ENCODE assay signal across 1 cellular context in the genomic region with DNA sequence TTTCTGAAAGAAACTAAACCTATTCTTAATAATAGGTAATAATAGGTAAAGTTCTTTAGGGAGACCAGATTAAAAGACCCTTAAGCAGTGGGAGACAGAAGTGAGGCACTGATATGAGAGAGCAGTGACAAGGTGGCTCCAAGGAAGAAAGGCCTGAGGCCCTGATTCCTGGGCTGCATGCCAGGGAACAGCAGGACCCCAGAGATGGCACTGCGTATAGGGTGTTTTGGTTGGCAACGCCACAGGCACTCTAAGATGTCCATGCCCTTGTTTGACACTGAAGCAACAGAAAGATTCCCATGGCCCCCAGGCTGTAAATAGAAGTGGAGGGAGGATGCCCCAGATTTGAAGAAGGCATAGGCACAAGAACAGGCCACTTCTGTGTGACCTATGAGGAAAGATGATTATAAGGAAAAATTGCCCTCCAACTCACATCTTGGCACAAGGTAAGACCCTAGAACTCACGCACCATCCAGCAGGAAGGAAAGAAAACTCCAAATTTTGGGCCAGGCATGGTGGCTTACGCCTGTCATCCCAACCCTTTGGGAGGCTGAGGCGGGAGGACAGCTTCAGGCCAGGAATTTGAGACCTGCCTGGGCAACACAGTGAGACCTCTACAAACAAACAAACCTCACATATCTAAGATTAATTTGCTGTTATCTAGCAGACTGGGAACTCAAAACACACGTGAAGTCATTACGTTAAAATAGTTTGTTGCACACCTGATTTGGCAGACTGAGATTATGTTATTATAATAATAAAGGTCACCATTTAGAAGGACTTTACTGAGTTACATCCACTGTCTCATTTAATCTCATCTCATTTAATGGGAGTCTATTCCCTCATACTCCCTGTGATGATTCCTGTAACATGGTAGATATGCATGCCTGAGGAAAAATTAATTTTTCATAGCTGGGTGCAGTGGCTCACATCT.
A peak's percentile ranks its signal among the peaks of the same experiment; 100 is the strongest.
TF ChIP-seq lines count a peak whose summit lies in the region.

No MANE protein-coding gene starts in this region.

TF ChIP-seq in HEK293, 187 proteins besides CTCF, POLR2A, EP300 and RAD21 (continued from another document and continues in another):
- TF ChIP-seq ZFP3 (tag by site-specific recombination; IDR thresholded peaks at IDR 0.05; ENCODE audit: low read depth) = no peak
- no peak for TF ChIP-seq GLI4 (tag by site-specific recombination; IDR thresholded peaks at IDR 0.05)
- no peak for TF ChIP-seq ZNF112 (tag by site-specific recombination; IDR thresholded peaks at IDR 0.05)
- 0 out of 2 replicates have a peak, but pooled peaks have one; percentile 16 for TF ChIP-seq ATF2 (tag by site-specific recombination; IDR thresholded peaks at IDR 0.05; ENCODE audit: low read depth)
- TF ChIP-seq, protein P1, sequence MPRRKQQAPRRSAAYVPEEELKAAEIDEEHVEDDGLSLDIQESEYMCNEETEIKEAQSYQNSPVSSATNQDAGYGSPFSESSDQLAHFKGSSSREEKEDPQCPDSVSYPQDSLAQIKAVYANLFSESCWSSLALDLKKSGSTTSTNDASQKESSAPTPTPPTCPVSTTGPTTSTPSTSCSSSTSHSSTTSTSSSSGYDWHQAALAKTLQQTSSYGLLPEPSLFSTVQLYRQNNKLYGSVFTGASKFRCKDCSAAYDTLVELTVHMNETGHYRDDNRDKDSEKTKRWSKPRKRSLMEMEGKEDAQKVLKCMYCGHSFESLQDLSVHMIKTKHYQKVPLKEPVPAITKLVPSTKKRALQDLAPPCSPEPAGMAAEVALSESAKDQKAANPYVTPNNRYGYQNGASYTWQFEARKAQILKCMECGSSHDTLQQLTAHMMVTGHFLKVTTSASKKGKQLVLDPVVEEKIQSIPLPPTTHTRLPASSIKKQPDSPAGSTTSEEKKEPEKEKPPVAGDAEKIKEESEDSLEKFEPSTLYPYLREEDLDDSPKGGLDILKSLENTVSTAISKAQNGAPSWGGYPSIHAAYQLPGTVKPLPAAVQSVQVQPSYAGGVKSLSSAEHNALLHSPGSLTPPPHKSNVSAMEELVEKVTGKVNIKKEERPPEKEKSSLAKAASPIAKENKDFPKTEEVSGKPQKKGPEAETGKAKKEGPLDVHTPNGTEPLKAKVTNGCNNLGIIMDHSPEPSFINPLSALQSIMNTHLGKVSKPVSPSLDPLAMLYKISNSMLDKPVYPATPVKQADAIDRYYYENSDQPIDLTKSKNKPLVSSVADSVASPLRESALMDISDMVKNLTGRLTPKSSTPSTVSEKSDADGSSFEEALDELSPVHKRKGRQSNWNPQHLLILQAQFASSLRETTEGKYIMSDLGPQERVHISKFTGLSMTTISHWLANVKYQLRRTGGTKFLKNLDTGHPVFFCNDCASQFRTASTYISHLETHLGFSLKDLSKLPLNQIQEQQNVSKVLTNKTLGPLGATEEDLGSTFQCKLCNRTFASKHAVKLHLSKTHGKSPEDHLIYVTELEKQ (tag by site-specific recombination; IDR thresholded peaks at IDR 0.05; ENCODE audit: borderline replicate concordance) = peak; percentile 79; the same call in 1 of the 2 replicates
- TF ChIP-seq ZNF211 (tag by site-specific recombination; IDR thresholded peaks at IDR 0.05; ENCODE audit: low read depth) = no peak
- 0 out of 2 replicates have a peak, but pooled peaks have one; percentile 16 for TF ChIP-seq HOXC10 (CRISPR knock-in tag; IDR thresholded peaks at IDR 0.05)
- TF ChIP-seq WT1 (tag by site-specific recombination; IDR thresholded peaks at IDR 0.05) = peak; percentile 94
- TF ChIP-seq ZFP37 (tag by site-specific recombination; IDR thresholded peaks at IDR 0.05) = no peak
- TF ChIP-seq ZNF354C (tag by site-specific recombination; IDR thresholded peaks at IDR 0.05; ENCODE audit: borderline replicate concordance, low read depth) = no peak
- peak; percentile 58; the same call in 1 of the 2 replicates for TF ChIP-seq SP7 (tag by site-specific recombination; IDR thresholded peaks at IDR 0.05)
- TF ChIP-seq ZNF169 (tag by site-specific recombination; IDR thresholded peaks at IDR 0.05) = no peak
- peak; percentile 60 for TF ChIP-seq ZNF610 (tag by site-specific recombination; IDR thresholded peaks at IDR 0.05; ENCODE audit: borderline replicate concordance)
- TF ChIP-seq ZNF558 (tag by site-specific recombination; IDR thresholded peaks at IDR 0.05) = peak; percentile 14; the same call in 1 of the 2 replicates
- TF ChIP-seq ZNF776 (tag by site-specific recombination; IDR thresholded peaks at IDR 0.05; ENCODE audit: borderline replicate concordance) = no peak
- TF ChIP-seq ZNF311 (tag by site-specific recombination; IDR thresholded peaks at IDR 0.05; ENCODE audit: borderline replicate concordance) = no peak
- no peak for TF ChIP-seq ZNF416 (tag by site-specific recombination; IDR thresholded peaks at IDR 0.05)
- peak; percentile 52; the same call in 1 of the 2 replicates for TF ChIP-seq ZNF449 (tag by site-specific recombination; IDR thresholded peaks at IDR 0.05)
- TF ChIP-seq, protein P2, sequence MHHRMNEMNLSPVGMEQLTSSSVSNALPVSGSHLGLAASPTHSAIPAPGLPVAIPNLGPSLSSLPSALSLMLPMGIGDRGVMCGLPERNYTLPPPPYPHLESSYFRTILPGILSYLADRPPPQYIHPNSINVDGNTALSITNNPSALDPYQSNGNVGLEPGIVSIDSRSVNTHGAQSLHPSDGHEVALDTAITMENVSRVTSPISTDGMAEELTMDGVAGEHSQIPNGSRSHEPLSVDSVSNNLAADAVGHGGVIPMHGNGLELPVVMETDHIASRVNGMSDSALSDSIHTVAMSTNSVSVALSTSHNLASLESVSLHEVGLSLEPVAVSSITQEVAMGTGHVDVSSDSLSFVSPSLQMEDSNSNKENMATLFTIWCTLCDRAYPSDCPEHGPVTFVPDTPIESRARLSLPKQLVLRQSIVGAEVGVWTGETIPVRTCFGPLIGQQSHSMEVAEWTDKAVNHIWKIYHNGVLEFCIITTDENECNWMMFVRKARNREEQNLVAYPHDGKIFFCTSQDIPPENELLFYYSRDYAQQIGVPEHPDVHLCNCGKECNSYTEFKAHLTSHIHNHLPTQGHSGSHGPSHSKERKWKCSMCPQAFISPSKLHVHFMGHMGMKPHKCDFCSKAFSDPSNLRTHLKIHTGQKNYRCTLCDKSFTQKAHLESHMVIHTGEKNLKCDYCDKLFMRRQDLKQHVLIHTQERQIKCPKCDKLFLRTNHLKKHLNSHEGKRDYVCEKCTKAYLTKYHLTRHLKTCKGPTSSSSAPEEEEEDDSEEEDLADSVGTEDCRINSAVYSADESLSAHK (tag by site-specific recombination; IDR thresholded peaks at IDR 0.05) = peak; percentile 53
- TF ChIP-seq GLIS2 (tag by site-specific recombination; IDR thresholded peaks at IDR 0.05) = no peak
- no peak for TF ChIP-seq ZNF792 (tag by site-specific recombination; IDR thresholded peaks at IDR 0.05)
- peak; percentile 55 for TF ChIP-seq KLF8 (tag by site-specific recombination; IDR thresholded peaks at IDR 0.05)
- TF ChIP-seq, protein P3, sequence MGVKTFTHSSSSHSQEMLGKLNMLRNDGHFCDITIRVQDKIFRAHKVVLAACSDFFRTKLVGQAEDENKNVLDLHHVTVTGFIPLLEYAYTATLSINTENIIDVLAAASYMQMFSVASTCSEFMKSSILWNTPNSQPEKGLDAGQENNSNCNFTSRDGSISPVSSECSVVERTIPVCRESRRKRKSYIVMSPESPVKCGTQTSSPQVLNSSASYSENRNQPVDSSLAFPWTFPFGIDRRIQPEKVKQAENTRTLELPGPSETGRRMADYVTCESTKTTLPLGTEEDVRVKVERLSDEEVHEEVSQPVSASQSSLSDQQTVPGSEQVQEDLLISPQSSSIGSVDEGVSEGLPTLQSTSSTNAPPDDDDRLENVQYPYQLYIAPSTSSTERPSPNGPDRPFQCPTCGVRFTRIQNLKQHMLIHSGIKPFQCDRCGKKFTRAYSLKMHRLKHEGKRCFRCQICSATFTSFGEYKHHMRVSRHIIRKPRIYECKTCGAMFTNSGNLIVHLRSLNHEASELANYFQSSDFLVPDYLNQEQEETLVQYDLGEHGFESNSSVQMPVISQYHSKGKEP (tag by site-specific recombination; IDR thresholded peaks at IDR 0.05) = peak; percentile 53; the same call in 1 of the 2 replicates
- peak; percentile 83; the same call in 1 of the 2 replicates for TF ChIP-seq ZNF24 (tag by site-specific recombination; IDR thresholded peaks at IDR 0.05)
- no peak for TF ChIP-seq ZNF580 (tag by site-specific recombination; IDR thresholded peaks at IDR 0.05)
- TF ChIP-seq SETDB1 (IDR thresholded peaks at IDR 0.05; ENCODE audit: insufficient read length, low read length) = no peak
- no peak for TF ChIP-seq HOXD13 (CRISPR knock-in tag; IDR thresholded peaks at IDR 0.05; ENCODE audit: borderline replicate concordance)
- TF ChIP-seq ZNF157 (tag by site-specific recombination; IDR thresholded peaks at IDR 0.05) = no peak
- TF ChIP-seq ZNF549 (tag by site-specific recombination; IDR thresholded peaks at IDR 0.05) = no peak
- peak; percentile 9; the same call in 1 of the 2 replicates for TF ChIP-seq ZNF600 (tag by site-specific recombination; IDR thresholded peaks at IDR 0.05)
- no peak for TF ChIP-seq ZNF148 (tag by site-specific recombination; IDR thresholded peaks at IDR 0.05; ENCODE audit: borderline replicate concordance)
- TF ChIP-seq ZBTB20 (tag by site-specific recombination; IDR thresholded peaks at IDR 0.05) = peak; percentile 96
- TF ChIP-seq ZNF175 (tag by site-specific recombination; IDR thresholded peaks at IDR 0.05) = no peak
- TF ChIP-seq, protein P4, sequence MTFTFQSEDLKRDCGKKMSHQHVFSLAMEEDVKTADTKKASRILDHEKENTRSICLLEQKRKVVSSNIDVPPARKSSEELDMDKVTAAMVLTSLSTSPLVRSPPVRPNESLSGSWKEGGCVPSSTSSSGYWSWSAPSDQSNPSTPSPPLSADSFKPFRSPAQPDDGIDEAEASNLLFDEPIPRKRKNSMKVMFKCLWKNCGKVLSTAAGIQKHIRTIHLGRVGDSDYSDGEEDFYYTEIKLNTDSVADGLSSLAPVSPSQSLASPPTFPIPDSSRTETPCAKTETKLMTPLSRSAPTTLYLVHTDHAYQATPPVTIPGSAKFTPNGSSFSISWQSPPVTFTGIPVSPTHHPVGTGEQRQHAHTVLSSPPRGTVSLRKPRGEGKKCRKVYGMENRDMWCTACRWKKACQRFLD (tag by site-specific recombination; IDR thresholded peaks at IDR 0.05) = no peak
- TF ChIP-seq ZNF555 (tag by site-specific recombination; conservative IDR thresholded peaks at IDR 0.05) = no peak
- peak; percentile 98 for TF ChIP-seq IKZF3 (tag by site-specific recombination; IDR thresholded peaks at IDR 0.05)
- TF ChIP-seq ZNF571 (tag by site-specific recombination; IDR thresholded peaks at IDR 0.05) = no peak
- TF ChIP-seq ZNF621 (tag by site-specific recombination; IDR thresholded peaks at IDR 0.05) = no peak
- TF ChIP-seq, protein P5, sequence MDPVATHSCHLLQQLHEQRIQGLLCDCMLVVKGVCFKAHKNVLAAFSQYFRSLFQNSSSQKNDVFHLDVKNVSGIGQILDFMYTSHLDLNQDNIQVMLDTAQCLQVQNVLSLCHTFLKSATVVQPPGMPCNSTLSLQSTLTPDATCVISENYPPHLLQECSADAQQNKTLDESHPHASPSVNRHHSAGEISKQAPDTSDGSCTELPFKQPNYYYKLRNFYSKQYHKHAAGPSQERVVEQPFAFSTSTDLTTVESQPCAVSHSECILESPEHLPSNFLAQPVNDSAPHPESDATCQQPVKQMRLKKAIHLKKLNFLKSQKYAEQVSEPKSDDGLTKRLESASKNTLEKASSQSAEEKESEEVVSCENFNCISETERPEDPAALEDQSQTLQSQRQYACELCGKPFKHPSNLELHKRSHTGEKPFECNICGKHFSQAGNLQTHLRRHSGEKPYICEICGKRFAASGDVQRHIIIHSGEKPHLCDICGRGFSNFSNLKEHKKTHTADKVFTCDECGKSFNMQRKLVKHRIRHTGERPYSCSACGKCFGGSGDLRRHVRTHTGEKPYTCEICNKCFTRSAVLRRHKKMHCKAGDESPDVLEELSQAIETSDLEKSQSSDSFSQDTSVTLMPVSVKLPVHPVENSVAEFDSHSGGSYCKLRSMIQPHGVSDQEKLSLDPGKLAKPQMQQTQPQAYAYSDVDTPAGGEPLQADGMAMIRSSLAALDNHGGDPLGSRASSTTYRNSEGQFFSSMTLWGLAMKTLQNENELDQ (tag by site-specific recombination; IDR thresholded peaks at IDR 0.05; ENCODE audit: low read depth) = no peak
- TF ChIP-seq TCF7L2 (IDR thresholded peaks at IDR 0.05; ENCODE audit: borderline replicate concordance, low read depth, low read length) = no peak
- no peak for TF ChIP-seq ZNF473 (tag by site-specific recombination; IDR thresholded peaks at IDR 0.05)
